Comparison of ENCODE assay signal across 19 cellular contexts in the genomic region with DNA sequence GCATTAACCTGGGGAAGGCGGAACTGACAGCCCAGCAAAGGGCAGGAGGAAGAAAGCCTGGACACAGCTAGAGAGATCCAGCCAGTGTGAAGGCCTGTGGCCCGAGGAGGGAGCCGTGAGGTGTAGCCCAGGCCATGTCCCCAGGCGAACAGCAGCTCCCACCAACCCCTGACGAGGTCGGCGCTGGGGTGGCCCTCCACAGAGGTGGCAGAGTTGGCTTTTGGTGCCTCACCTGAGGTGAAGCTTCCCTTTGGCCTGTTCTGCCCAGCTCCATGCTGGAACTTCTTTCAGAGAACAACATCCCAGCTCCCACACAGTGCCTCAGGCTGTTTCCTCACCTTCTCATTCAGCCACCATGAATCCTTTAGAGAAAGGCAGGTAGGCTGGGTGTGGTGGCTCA. TPM values are rescaled to one million over a fixed set of nuclear protein-coding genes. Genes with fewer than 3 reads are reported as not detected.
DNase-seq lines count a peak whose midpoint lies in the region; ATAC-seq, FAIRE-seq and TF ChIP-seq lines count a peak whose summit lies in the region.
"Had no signal": no experiment of that assay in that cellular context is flagged by ENCODE, and none has a peak within 500 bp of the region (broad histone marks: within the 10 kb centered on the region; RNA-seq: fewer than 3 reads in every experiment).

No MANE protein-coding gene starts in this region.

- DNase-seq in HepG2 (ENCODE audit: low spot score), result no peak
- no peak for DNase-seq in right lobe of liver
- no peak for DNase-seq in glutamatergic neuron
- peak; percentile 71 for DNase-seq in spleen
- no peak for DNase-seq in MG63
- no peak for DNase-seq in ascending aorta (ENCODE audit: low spot score in 2 of 2)
- DNase-seq in NCI-H524 treated with DMSO at 0.1 percent for 48 hours (lab: John Stamatoyannopoulos, UW), result no peak
- DNase-seq: AML-193; CD4-positive, alpha-beta T cell; DMS153; DMS79; GF-D8; GOT3; H9 had no signal

- TF ChIP-seq POLR2A in HepG2 (IDR thresholded peaks at IDR 0.05; ENCODE audit: insufficient read depth in 1 of 2, low read depth in 2 of 2, low read length in 2 of 2) (no peak), right lobe of liver (IDR thresholded peaks at IDR 0.05) (no peak), spleen (IDR thresholded peaks at IDR 0.05) (no peak)

- peaks cover 8% of the 10 kb centered on the region for H3K36me3 Mint-ChIP-seq in glutamatergic neuron (ENCODE audit: unreplicated experiment)

- peaks cover 5% of the 10 kb centered on the region for H3K27me3 Mint-ChIP-seq in glutamatergic neuron (ENCODE audit: unreplicated experiment)
- H3K27me3 Mint-ChIP-seq: CD4-positive, alpha-beta T cell; IgD-negative memory B cell had no signal

- H3K9me3 ChIP-seq in HepG2 (ENCODE audit: low read length), result no peaks in the 10 kb centered on the region
- H3K9me3 ChIP-seq in right lobe of liver, result no peaks in the 10 kb centered on the region
- no peaks in the 10 kb centered on the region for H3K9me3 ChIP-seq in spleen
- H3K9me3 ChIP-seq in MG63, result no peaks in the 10 kb centered on the region
- H3K9me3 ChIP-seq in ascending aorta, result no peaks in the 10 kb centered on the region
- H3K9me3 ChIP-seq: A549 had no signal

- in situ Hi-C loops in HepG2 (cut with HindIII; ENCODE audit: extremely low pct_ligation_motif_present, low pct_unique_long_range_greater_than_20kb), result no loop called here

- no peaks in the 10 kb centered on the region for H3K79me2 ChIP-seq in HepG2 (ENCODE audit: insufficient read depth, low read length)

- H3K4me3 ChIP-seq in HepG2 (replicated peaks in 1 of 3; ENCODE audit: insufficient read depth in 1 of 3, low read depth in 2 of 3, low read length in 3 of 3), result no peak overlapping the region
- H3K4me3 ChIP-seq in right lobe of liver, result no peak overlapping the region
- no peak overlapping the region for H3K4me3 ChIP-seq in spleen
- no peak overlapping the region for H3K4me3 ChIP-seq in MG63
- no peak overlapping the region for H3K4me3 ChIP-seq in ascending aorta
- H3K4me3 ChIP-seq: A549 had no signal

- H2AFZ ChIP-seq in HepG2 (ENCODE audit: low read length), result no peak overlapping the region

- no peaks in the 10 kb centered on the region for H3K27me3 ChIP-seq in HepG2 (ENCODE audit: control insufficient read depth in 1 of 2, insufficient read depth in 2 of 2, low read length in 2 of 2)
- H3K27me3 ChIP-seq in right lobe of liver, result no peaks in the 10 kb centered on the region
- H3K27me3 ChIP-seq in spleen (replicated peaks in 1 of 7), result peaks cover 0 to 9% (median 0%) of the 10 kb centered on the region in 7 donors
- no peaks in the 10 kb centered on the region for H3K27me3 ChIP-seq in MG63
- H3K27me3 ChIP-seq in ascending aorta, result no peaks in the 10 kb centered on the region

- H3K4me3 Mint-ChIP-seq in glutamatergic neuron (ENCODE audit: unreplicated experiment), result peak overlapping the region; percentile 72
- H3K4me3 Mint-ChIP-seq: CD4-positive, alpha-beta T cell; H9; IgD-negative memory B cell had no signal

- intact Hi-C loops in HepG2 (cut with micrococcal nuclease; ENCODE audit: unreplicated experiment) (no loop called here), right lobe of liver (cut with DNase I) (no loop called here), spleen (cut with DNase I; ENCODE audit: low total_unique reads) (no loop called here), ascending aorta (cut with DNase I) (no loop called here)

- H3K36me3 ChIP-seq in HepG2 (replicated peaks in 1 of 2; ENCODE audit: control insufficient read depth in 1 of 2, insufficient read depth in 2 of 2, low read length in 2 of 2), result peaks cover 1 to 10% of the 10 kb centered on the region in 2 experiments; a peak in 2 of 5 replicates
- H3K36me3 ChIP-seq in right lobe of liver, result peaks cover 0 to 17% (median 7%) of the 10 kb centered on the region in 4 donors
- peaks cover 0 to 32% (median 17%) of the 10 kb centered on the region in 6 donors for H3K36me3 ChIP-seq in spleen
- H3K36me3 ChIP-seq in MG63, result no peaks in the 10 kb centered on the region
- peaks cover 6 to 13% of the 10 kb centered on the region in 2 donors for H3K36me3 ChIP-seq in ascending aorta

- peaks cover 64% of the 10 kb centered on the region for H3K4me1 ChIP-seq in HepG2 (ENCODE audit: insufficient read depth, low read length)
- H3K4me1 ChIP-seq in right lobe of liver, result peaks cover 0 to 11% (median 0%) of the 10 kb centered on the region in 4 donors
- H3K4me1 ChIP-seq in spleen, result peaks cover 0 to 12% (median 0%) of the 10 kb centered on the region in 6 donors
- no peaks in the 10 kb centered on the region for H3K4me1 ChIP-seq in ascending aorta
- H3K4me1 ChIP-seq: A549 had no signal

- peak overlapping the region; percentile 94 for H3K27ac Mint-ChIP-seq in glutamatergic neuron (ENCODE audit: unreplicated experiment)
- H3K27ac Mint-ChIP-seq: CD4-positive, alpha-beta T cell; IgD-negative memory B cell had no signal

- H3K4me2 ChIP-seq in HepG2 (ENCODE audit: low read depth, low read length), result peak overlapping the region; percentile 27; the same call in 1 of the 2 replicates
- H3K4me2 ChIP-seq: A549 had no signal

- peaks cover 31% of the 10 kb centered on the region for H3K4me1 Mint-ChIP-seq in glutamatergic neuron (ENCODE audit: low read depth, unreplicated experiment)

- CTCF ChIA-PET in HepG2 (lab: Yijun Ruan, JAX; ENCODE audit: low intra/inter-chr PET ratio, low total read pairs), result no interaction called here

- no peak; the same call in 2 of the 3 replicates for ATAC-seq in HepG2
- ATAC-seq in right lobe of liver, result no peak
- ATAC-seq: A549 had no signal

- no peaks in the 10 kb centered on the region for H4K20me1 ChIP-seq in HepG2 (ENCODE audit: insufficient read depth, low read length)

- 84% methylated on average over 7 of the region's 7 CpGs for WGBS in HepG2 (ENCODE audit: low lambda C conversion rate)
- 100% methylated on average over 3 of the region's 7 CpGs for WGBS in right lobe of liver (ENCODE audit: insufficient coverage, low coverage, low lambda C conversion rate, missing lambda C conversion rate)
- WGBS in spleen, 5 donors, result 92 to 97% (median 94%) methylated on average over 4 to 7 of the region's 7 CpGs

- H3K9ac ChIP-seq in HepG2 (ENCODE audit: insufficient read depth, low read depth, low read length), result no peak overlapping the region

- POLR2A ChIA-PET in HepG2 (lab: Yijun Ruan, JAX), result interaction anchor here (0.7 to 2.2 kb wide), 5 partner anchors 10 to 305 kb away, joined by 3 to 12 read pairs (median 4); partner anchors contain the start of gene TMEM177

- TF ChIP-seq CTCF in HepG2 (CRISPR knock-in tag; IDR thresholded peaks at IDR 0.05) (no peak), right lobe of liver (IDR thresholded peaks at IDR 0.05) (no peak), glutamatergic neuron (IDR thresholded peaks at IDR 0.05; ENCODE audit: partially characterized antibody, unreplicated experiment) (no peak), spleen (IDR thresholded peaks at IDR 0.05 in 8 of 11, conservative IDR thresholded peaks at IDR 0.05 in 3 of 11) (no peak), ascending aorta (IDR thresholded peaks at IDR 0.05) (no peak)

- peaks cover 16% of the 10 kb centered on the region for H3K9me3 Mint-ChIP-seq in glutamatergic neuron (ENCODE audit: unreplicated experiment)
- H3K9me3 Mint-ChIP-seq: CD4-positive, alpha-beta T cell; H9; IgD-negative memory B cell had no signal

- no peak for FAIRE-seq in HepG2 (lab: Jason Lieb, UNC)
- FAIRE-seq: A549, HTR-8/SVneo had no signal

- TF ChIP-seq EP300 in HepG2 (IDR thresholded peaks at IDR 0.05; ENCODE audit: low read depth in 2 of 2, low read length in 2 of 2) (no peak), HepG2 (CRISPR knock-in tag; IDR thresholded peaks at IDR 0.05; ENCODE audit: borderline replicate concordance) (no peak)

- TF ChIP-seq RAD21 in HepG2 (CRISPR knock-in tag; IDR thresholded peaks at IDR 0.05), result no peak

- no TSS peak for BruUV-seq in HepG2 (replicated peaks; lab: Mats Ljungman, UMichigan)

- H3K27ac ChIP-seq in HepG2 (ENCODE audit: extremely low read length, insufficient read depth, low read length) (peak overlapping the region; percentile 13), right lobe of liver (no peak overlapping the region), spleen (no peak overlapping the region), ascending aorta (no peak overlapping the region)
- H3K27ac ChIP-seq: 22Rv1, A549, C4-2B had no signal

RNA-seq across cellular contexts. Expression of gene TMEM177, which starts 13.3 kb away (rescaled TPM):
- total RNA-seq in HepG2 (2016; rRNA removed; fragmentation: Illumina TruSeq; extraction: Trizol) (44.7 and 47.9 TPM in 2 replicates), right lobe of liver (10 to 100 TPM; 12.9 to 27.0 (median 17.9) TPM), glutamatergic neuron (ENCODE audit: unreplicated experiment) (21.1 TPM), spleen (1 to 10 TPM; 6.6 to 9.5 (median 7.5) TPM), ascending aorta (not detected)
- 15.4 and 16.3 TPM in 2 replicates for total RNA-seq in HepG2 (2016; cell fraction: cytosol; rRNA removed; fragmentation: Illumina TruSeq; extraction: Trizol; ENCODE audit: low read depth)
- total RNA-seq in HepG2 (2016; cell fraction: insoluble cytoplasmic fraction; rRNA removed; fragmentation: Illumina TruSeq; extraction: Trizol), result 47.5 and 49.2 TPM in 2 replicates
- 27.3 and 32.1 TPM in 2 replicates for total RNA-seq in HepG2 (2016; cell fraction: membrane; rRNA removed; fragmentation: Illumina TruSeq; extraction: Trizol)
- total RNA-seq in HepG2 (2016; cell fraction: nucleus; rRNA removed; fragmentation: Illumina TruSeq; extraction: Trizol), result 26.1 and 27.7 TPM in 2 replicates
- polyA plus RNA-seq in HepG2 (2011; rRNA removed) (34.7 and 46.6 TPM in 2 replicates), spleen (1 to 10 TPM; 3.7 to 8.2 (median 8.0) TPM)
- polyA plus RNA-seq in HepG2 (2011; cell fraction: cytosol; rRNA removed), result 34.2 and 43.3 TPM in 2 replicates
- polyA plus RNA-seq in HepG2 (2011; cell fraction: nucleus; rRNA removed), result 46.4 and 51.6 TPM in 2 replicates
- 20.5 and 32.1 TPM in 2 replicates for polyA plus RNA-seq in HepG2 (2012)
- 12.8 and 13.4 TPM in 2 replicates for polyA plus RNA-seq in HepG2 (2016; cell fraction: cytosol; fragmentation: Illumina TruSeq; extraction: Trizol; ENCODE audit: low read depth)
- 62.8 and 62.9 TPM in 2 replicates for polyA plus RNA-seq in HepG2 (2016; cell fraction: insoluble cytoplasmic fraction; fragmentation: Illumina TruSeq; extraction: Trizol; ENCODE audit: low read depth)
- 19.9 and 21.6 TPM in 2 replicates for polyA plus RNA-seq in HepG2 (2016; cell fraction: membrane; fragmentation: Illumina TruSeq; extraction: Trizol; ENCODE audit: low read depth)
- 41.1 and 43.7 TPM in 2 replicates for polyA plus RNA-seq in HepG2 (2016; cell fraction: nucleus; fragmentation: Illumina TruSeq; extraction: Trizol; ENCODE audit: insufficient read depth, low read depth)
- polyA minus RNA-seq in HepG2 (2011; rRNA and poly(A)+ RNA removed; ENCODE audit: low replicate concordance), result 22.7 and 58.5 TPM in 2 replicates
- 13.8 and 15.2 TPM in 2 replicates for polyA minus RNA-seq in HepG2 (2011; cell fraction: cytosol; rRNA and poly(A)+ RNA removed)
- 49.2 and 53.5 TPM in 2 replicates for polyA minus RNA-seq in HepG2 (2011; cell fraction: nucleus; rRNA and poly(A)+ RNA removed)
- total RNA-seq in MG63 (2014; rRNA removed; shearing (Covaris generic); ENCODE audit: low replicate concordance), result 15.5 and 27.9 TPM in 2 replicates
